17 cellular contexts compared by ENCODE assay signal in the genomic region with DNA sequence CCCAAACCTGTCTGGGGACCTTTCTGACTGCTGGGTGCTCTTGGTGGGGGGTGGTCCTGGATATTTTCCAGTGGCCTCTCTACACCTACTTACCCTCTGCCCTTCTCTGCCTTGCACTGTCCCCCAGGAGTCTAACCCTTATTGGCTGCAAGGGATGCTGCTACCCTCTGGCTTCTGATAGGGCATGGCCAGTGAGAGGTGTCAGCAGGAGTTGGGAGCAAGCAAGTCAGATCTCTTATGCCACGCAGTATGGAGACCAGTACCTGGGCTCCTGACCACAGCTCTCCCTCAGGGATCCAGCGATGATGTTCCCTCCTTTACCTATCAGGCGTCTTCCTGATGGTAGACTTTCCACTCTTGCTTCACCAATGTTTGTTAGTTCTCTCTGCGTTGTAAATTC.
"Had no signal": no experiment of that assay in that cellular context is flagged by ENCODE, and none has a peak within 500 bp of the region (broad histone marks: within the 10 kb centered on the region; RNA-seq: fewer than 3 reads in every experiment).

No MANE protein-coding gene starts in this region.

- H3K4me1 Mint-ChIP-seq: nephron progenitor cell had no signal

- DNase-seq: activated gamma-delta T cell treated with Interleukin-2 at 50 U/mL for 16 hours; anterior cingulate cortex; dorsolateral prefrontal cortex; hippocampal formation; left ventricle myocardium superior; mesenchymal stem cell; nephron progenitor cell; ovary; sigmoid colon; SK-N-SH; stimulated activated CD4-positive, alpha-beta T cell treated with anti-CD3 and anti-CD28 coated beads, Interleukin-2, amount 100 ng/mL, for 24 hours; thyroid gland; uterus had no signal

- H3K9me3 Mint-ChIP-seq: T-helper 1 cell treated with Interleukin-12 subunit alpha and Interleukin-12 subunit beta and Interleukin-4 antibody, amounts not matched to agents 30 μg/mL and 1 μg/mL, for 36 hours had no signal

- ATAC-seq: activated CD4-positive, CD25-positive, alpha-beta regulatory T cell treated with anti-CD3 and anti-CD28 coated beads, Interleukin-2, amount 50 U/mL, for 24 hours; esophagus mucosa; left ventricle myocardium superior had no signal

- H3K27ac ChIP-seq: breast epithelium, dorsolateral prefrontal cortex, ovary, sigmoid colon, thyroid gland, uterus had no signal

- H3K9me3 ChIP-seq: ovary, sigmoid colon, SK-N-SH, thyroid gland, uterus had no signal

- H3K4me3 Mint-ChIP-seq: nephron progenitor cell; T-helper 1 cell treated with Interleukin-12 subunit alpha and Interleukin-12 subunit beta and Interleukin-4 antibody, amounts not matched to agents 30 μg/mL and 1 μg/mL, for 36 hours had no signal

- H3K36me3 ChIP-seq: breast epithelium, ovary, sigmoid colon, thyroid gland, uterus had no signal

- H3K27ac Mint-ChIP-seq: nephron progenitor cell; T-helper 1 cell treated with Interleukin-12 subunit alpha and Interleukin-12 subunit beta and Interleukin-4 antibody, amounts not matched to agents 30 μg/mL and 1 μg/mL, for 36 hours had no signal
